Comparison of ENCODE assay signal across 11 cellular contexts in genomic region chrX:38052096-38052495, GRCh38. TPM values are rescaled to one million over a fixed set of nuclear protein-coding genes. Genes with fewer than 3 reads are reported as not detected.
DNase-seq lines count a peak whose midpoint lies in the region; ATAC-seq, FAIRE-seq and TF ChIP-seq lines count a peak whose summit lies in the region.
"Had no signal": no experiment of that assay in that cellular context is flagged by ENCODE, and none has a peak within 500 bp of the region (broad histone marks: within the 10 kb centered on the region; RNA-seq: fewer than 3 reads in every experiment).

No MANE protein-coding gene starts in this region.

- intact Hi-C loops in PC-3 (cut with micrococcal nuclease): no loop called here
- intact Hi-C loops in activated T-helper 2 cell treated with anti-CD3 and anti-CD28 coated beads, Interferon-gamma antibody, Interleukin-2, Interleukin-4, amounts not matched to agents 10 μg/mL and 5 μg/mL and 100 μg/mL, durations not matched to agents 14 hours and 24 hours and 36 hours (cut with micrococcal nuclease): loop anchor here (5.0 kb wide), 1 partner anchor 75 kb away; no protein-coding TSS in a partner anchor

- POLR2A ChIA-PET in A549 (lab: Yijun Ruan, JAX) (no interaction called here), PC-3 (lab: Charles Lee; ENCODE audit: unreplicated experiment) (no interaction called here)

- H3K27me3 Mint-ChIP-seq in GM23338 (ENCODE audit: insufficient read depth, low read depth, poor library complexity): peaks cover 3% of the 10 kb centered on the region
- H3K27me3 Mint-ChIP-seq in activated T-helper 2 cell treated with anti-CD3 and anti-CD28 coated beads, Interferon-gamma antibody, Interleukin-2, Interleukin-4, amounts not matched to agents 10 μg/mL and 5 μg/mL and 100 μg/mL, durations not matched to agents 14 hours and 24 hours and 36 hours (ENCODE audit: low read depth): no peaks in the 10 kb centered on the region

- no peak overlapping the region for H3K4me2 ChIP-seq in A549
- H3K4me2 ChIP-seq in PC-3 (ENCODE audit: low read length): peak overlapping the region; percentile 50; the same call in 1 of the 2 replicates
- H3K4me2 ChIP-seq in fibroblast of lung (ENCODE audit: extremely low read depth, insufficient read depth, low read length): no peak overlapping the region
- H3K4me2 ChIP-seq in GM23338: no peak overlapping the region

- no peaks in the 10 kb centered on the region for H3K36me3 ChIP-seq in PC-3 (ENCODE audit: low read depth, low read length)
- H3K36me3 ChIP-seq in fibroblast of lung (ENCODE audit: control insufficient read depth, insufficient read depth, low read length): no peaks in the 10 kb centered on the region
- H3K36me3 ChIP-seq in GM23338 (ENCODE audit: insufficient read depth): no peaks in the 10 kb centered on the region
- H3K36me3 ChIP-seq: right lobe of liver had no signal

- H3K27ac ChIP-seq in A549 (no peak overlapping the region), PC-3 (ENCODE audit: low read length) (peak overlapping the region; percentile 54), fibroblast of lung (ENCODE audit: insufficient read depth, low read length) (no peak overlapping the region), GM23338 (ENCODE audit: low read depth) (no peak overlapping the region)
- H3K27ac ChIP-seq: right lobe of liver had no signal

- H3K9me2 ChIP-seq in PC-3 (replicated peaks; ENCODE audit: low read length) (no peaks in the 10 kb centered on the region), GM23338 (ENCODE audit: insufficient read depth) (no peaks in the 10 kb centered on the region)

- H3K4me3 ChIP-seq in A549: no peak overlapping the region
- H3K4me3 ChIP-seq in PC-3 (ENCODE audit: low read length): no peak overlapping the region
- H3K4me3 ChIP-seq in fibroblast of lung (replicated peaks in 1 of 4; ENCODE audit: control extremely low read depth in 1 of 4, insufficient read depth in 1 of 4, low read depth in 3 of 4, low read length in 4 of 4): no peak overlapping the region
- H3K4me3 ChIP-seq in GM23338: no peak overlapping the region
- H3K4me3 ChIP-seq: right lobe of liver had no signal

- ATAC-seq in A549 (no peak), PC-3 (peak; percentile 91), GM23338 (no peak)
- ATAC-seq: right lobe of liver had no signal

- H3F3A ChIP-seq in PC-3 (ENCODE audit: low read length, unreplicated experiment) (no peaks in the 10 kb centered on the region), GM23338 (replicated peaks; ENCODE audit: low read depth) (no peaks in the 10 kb centered on the region)

- no peak overlapping the region for H3K9ac ChIP-seq in PC-3 (ENCODE audit: low read length)
- H3K9ac ChIP-seq in fibroblast of lung (ENCODE audit: insufficient read depth, low read length): no peak overlapping the region

- no peak for TF ChIP-seq RAD21 in A549 (conservative IDR thresholded peaks at IDR 0.05 in 1 of 2, IDR thresholded peaks at IDR 0.05 in 1 of 2)

- H3K9me3 Mint-ChIP-seq in GM23338: no peaks in the 10 kb centered on the region
- H3K9me3 Mint-ChIP-seq in activated T-helper 2 cell treated with anti-CD3 and anti-CD28 coated beads, Interferon-gamma antibody, Interleukin-2, Interleukin-4, amounts not matched to agents 10 μg/mL and 5 μg/mL and 100 μg/mL, durations not matched to agents 14 hours and 24 hours and 36 hours: no peaks in the 10 kb centered on the region
- H3K9me3 Mint-ChIP-seq: activated naive CD8-positive, alpha-beta T cell treated with anti-CD3 and anti-CD28 coated beads, Interleukin-2, amount 10 ng/mL, durations not matched to agents 7 days and 5 days; memory B cell had no signal

- no peak for TF ChIP-seq POLR2A in A549 (IDR thresholded peaks at IDR 0.05; ENCODE audit: low read length)

- no peak overlapping the region for H3K4me3 Mint-ChIP-seq in GM23338
- no peak overlapping the region for H3K4me3 Mint-ChIP-seq in activated T-helper 2 cell treated with anti-CD3 and anti-CD28 coated beads, Interferon-gamma antibody, Interleukin-2, Interleukin-4, amounts not matched to agents 10 μg/mL and 5 μg/mL and 100 μg/mL, durations not matched to agents 14 hours and 24 hours and 36 hours (ENCODE audit: low read depth)
- H3K4me3 Mint-ChIP-seq: activated naive CD8-positive, alpha-beta T cell treated with anti-CD3 and anti-CD28 coated beads, Interleukin-2, amount 10 ng/mL, durations not matched to agents 7 days and 5 days; memory B cell had no signal

- H3K36me3 Mint-ChIP-seq in GM23338 (ENCODE audit: low read depth): no peaks in the 10 kb centered on the region
- no peaks in the 10 kb centered on the region for H3K36me3 Mint-ChIP-seq in activated T-helper 2 cell treated with anti-CD3 and anti-CD28 coated beads, Interferon-gamma antibody, Interleukin-2, Interleukin-4, amounts not matched to agents 10 μg/mL and 5 μg/mL and 100 μg/mL, durations not matched to agents 14 hours and 24 hours and 36 hours (ENCODE audit: low read depth)
- H3K36me3 Mint-ChIP-seq: activated naive CD8-positive, alpha-beta T cell treated with anti-CD3 and anti-CD28 coated beads, Interleukin-2, amount 10 ng/mL, durations not matched to agents 7 days and 5 days; memory B cell had no signal

- FAIRE-seq in A549 (lab: Jason Lieb, UNC): no peak
- FAIRE-seq in frontal cortex (lab: Jason Lieb, UNC): no peak

- H3K4me1 ChIP-seq in A549: no peaks in the 10 kb centered on the region
- peaks cover 32% of the 10 kb centered on the region for H3K4me1 ChIP-seq in PC-3 (ENCODE audit: insufficient read depth, low read length)
- H3K4me1 ChIP-seq in fibroblast of lung (ENCODE audit: control insufficient read depth, extremely low read depth, insufficient read depth, low read length): no peaks in the 10 kb centered on the region
- no peaks in the 10 kb centered on the region for H3K4me1 ChIP-seq in GM23338 (ENCODE audit: insufficient read depth)
- H3K4me1 ChIP-seq: right lobe of liver had no signal

- no peaks in the 10 kb centered on the region for H3K9me3 ChIP-seq in A549
- H3K9me3 ChIP-seq in PC-3 (ENCODE audit: low read length): no peaks in the 10 kb centered on the region
- H3K9me3 ChIP-seq in fibroblast of lung (ENCODE audit: control insufficient read depth, insufficient read depth, low read depth, low read length): no peaks in the 10 kb centered on the region
- H3K9me3 ChIP-seq: right lobe of liver had no signal

- no peaks in the 10 kb centered on the region for H3K4me1 Mint-ChIP-seq in GM23338
- peaks cover 3% of the 10 kb centered on the region for H3K4me1 Mint-ChIP-seq in activated T-helper 2 cell treated with anti-CD3 and anti-CD28 coated beads, Interferon-gamma antibody, Interleukin-2, Interleukin-4, amounts not matched to agents 10 μg/mL and 5 μg/mL and 100 μg/mL, durations not matched to agents 14 hours and 24 hours and 36 hours (ENCODE audit: low read depth)
- H3K4me1 Mint-ChIP-seq: activated naive CD8-positive, alpha-beta T cell treated with anti-CD3 and anti-CD28 coated beads, Interleukin-2, amount 10 ng/mL, durations not matched to agents 7 days and 5 days; memory B cell had no signal

- H3K27me3 ChIP-seq in PC-3 (ENCODE audit: low read length) (no peaks in the 10 kb centered on the region), fibroblast of lung (ENCODE audit: control insufficient read depth, insufficient read depth, low read length) (no peaks in the 10 kb centered on the region), GM23338 (ENCODE audit: insufficient read depth) (no peaks in the 10 kb centered on the region)
- H3K27me3 ChIP-seq: right lobe of liver had no signal

- peak in 1 of 2 experiments; percentile 7 for DNase-seq in A549 (ENCODE audit: low read depth in 1 of 2, low spot score in 1 of 2)
- peak; percentile 8 for DNase-seq in GM03348 (ENCODE audit: low spot score)
- DNase-seq in PC-3: peak; percentile 84
- peak; percentile 90 to 97 for DNase-seq in fibroblast of lung (ENCODE audit: low read depth in 2 of 2)
- no peak for DNase-seq in frontal cortex (ENCODE audit: low spot score in 2 of 2)
- DNase-seq in GM23338 (ENCODE audit: low spot score): no peak
- no peak for DNase-seq in activated T-helper 2 cell treated with anti-CD3 and anti-CD28 coated beads, Interferon-gamma antibody, Interleukin-2, Interleukin-4, amounts not matched to agents 10 μg/mL and 5 μg/mL and 100 μg/mL, durations not matched to agents 14 hours and 24 hours and 36 hours (ENCODE audit: low spot score)
- DNase-seq in activated CD4-positive, alpha-beta T cell treated with anti-CD3 and anti-CD28 coated beads for 1 hour: no peak
- DNase-seq: activated naive CD8-positive, alpha-beta T cell treated with anti-CD3 and anti-CD28 coated beads, Interleukin-2, amount 10 ng/mL, durations not matched to agents 7 days and 5 days; right lobe of liver had no signal

- H3K79me2 ChIP-seq in PC-3 (ENCODE audit: low read length): no peaks in the 10 kb centered on the region
- H3K79me2 ChIP-seq in fibroblast of lung (ENCODE audit: control insufficient read depth, insufficient read depth, low read length): no peaks in the 10 kb centered on the region
- no peaks in the 10 kb centered on the region for H3K79me2 ChIP-seq in GM23338 (replicated peaks; ENCODE audit: insufficient read depth)

- BruUV-seq in PC-3 (replicated peaks; lab: Mats Ljungman, UMichigan): no TSS peak

- H2AFZ ChIP-seq in PC-3 (ENCODE audit: low read length): no peak overlapping the region
- H2AFZ ChIP-seq in fibroblast of lung (ENCODE audit: low read length): no peak overlapping the region
- H2AFZ ChIP-seq in GM23338: no peak overlapping the region

- H3K27ac Mint-ChIP-seq in GM23338: no peak overlapping the region
- no peak overlapping the region for H3K27ac Mint-ChIP-seq in activated T-helper 2 cell treated with anti-CD3 and anti-CD28 coated beads, Interferon-gamma antibody, Interleukin-2, Interleukin-4, amounts not matched to agents 10 μg/mL and 5 μg/mL and 100 μg/mL, durations not matched to agents 14 hours and 24 hours and 36 hours
- H3K27ac Mint-ChIP-seq: activated naive CD8-positive, alpha-beta T cell treated with anti-CD3 and anti-CD28 coated beads, Interleukin-2, amount 10 ng/mL, durations not matched to agents 7 days and 5 days; memory B cell had no signal

- H4K20me1 ChIP-seq in PC-3 (ENCODE audit: low read length): no peaks in the 10 kb centered on the region
- no peaks in the 10 kb centered on the region for H4K20me1 ChIP-seq in fibroblast of lung (ENCODE audit: control insufficient read depth, extremely low read depth, insufficient read depth, low read length)
- no peaks in the 10 kb centered on the region for H4K20me1 ChIP-seq in GM23338 (replicated peaks; ENCODE audit: insufficient read depth)

- no peak for TF ChIP-seq CTCF in A549 (IDR thresholded peaks at IDR 0.05)
- TF ChIP-seq CTCF in PC-3 (conservative IDR thresholded peaks at IDR 0.05; ENCODE audit: low read depth, low read length): no peak
- no peak for TF ChIP-seq CTCF in fibroblast of lung (conservative IDR thresholded peaks at IDR 0.05 in 1 of 2, IDR thresholded peaks at IDR 0.05 in 1 of 2; ENCODE audit: low read depth in 1 of 2, low read length in 2 of 2)
- TF ChIP-seq CTCF in GM23338 (conservative IDR thresholded peaks at IDR 0.05; ENCODE audit: low read depth in 2 of 2): no peak

- 42% methylated on average over 1 of the region's 1 CpG for WGBS in A549 (ENCODE audit: missing lambda C conversion rate)

- CTCF ChIA-PET in A549 (lab: Yijun Ruan, JAX): no interaction called here
- CTCF ChIA-PET in PC-3 (lab: Charles Lee): no interaction called here

- TF ChIP-seq EP300 in A549 (IDR thresholded peaks at IDR 0.05): no peak

RNA-seq across cellular contexts. Expression of gene SYTL5, which starts 45.7 kb away (rescaled TPM):
- 0.79 and 1.0 TPM in 2 replicates for polyA plus RNA-seq in A549 (2011; rRNA removed)
- 0.05 TPM in 2 replicates for polyA plus RNA-seq in A549 (2012; cell fraction: cytosol; rRNA removed)
- polyA plus RNA-seq in A549 (2012; cell fraction: nucleus; rRNA removed): 0.05 and 0.06 TPM in 2 replicates
- polyA plus RNA-seq in A549 (2017; fragmentation: RNase III; extraction: RNeasy Plus Mini Kit Qiagen cat#74134 plus additional on column Dnase treatment): 0.71 to 1.1 TPM (median 0.88 TPM) in 3 replicates
- 0.37 and 0.44 TPM in 2 replicates for polyA minus RNA-seq in A549 (2011; rRNA and poly(A)+ RNA removed)
- total RNA-seq in PC-3 (2014; rRNA removed): 0.04 and 0.17 TPM in 2 replicates
- under 0.01 and 1.5 TPM in 2 replicates for total RNA-seq in fibroblast of lung
- 0.27 and 0.54 TPM in 2 replicates for polyA plus RNA-seq in fibroblast of lung
- 0.24 and 0.44 TPM in 2 replicates for polyA plus RNA-seq in fibroblast of lung (2012)
- polyA minus RNA-seq in fibroblast of lung (ENCODE audit: low replicate concordance): not detected in 2 replicates
- 4.9 TPM for total RNA-seq in frontal cortex
- total RNA-seq in GM23338 (2014; rRNA removed; shearing (Covaris generic)): 0.35 and 0.70 TPM in 2 replicates
- polyA plus RNA-seq in GM23338 (2016; fragmentation: Nextera tagmentation; extraction: Ambion mirVana): 0.23 and 0.24 TPM in 2 replicates
- total RNA-seq in activated T-helper 2 cell treated with anti-CD3 and anti-CD28 coated beads, Interferon-gamma antibody, Interleukin-2, Interleukin-4, amounts not matched to agents 10 μg/mL and 5 μg/mL and 100 μg/mL, durations not matched to agents 14 hours and 24 hours and 36 hours: not detected in 2 replicates
- total RNA-seq: activated naive CD8-positive, alpha-beta T cell treated with anti-CD3 and anti-CD28 coated beads, Interleukin-2, amount 10 ng/mL, durations not matched to agents 7 days and 5 days had no signal

Comparison
In these comparisons a context has a peak if more than half of its experiments do, and no peak if none do; other contexts are left out.
1. DNase-seq: peak in GM03348 (single experiment), PC-3 (single experiment) and fibroblast of lung (2 of 2); none in frontal cortex (0 of 2), GM23338 (single experiment), activated T-helper 2 cell treated with anti-CD3 and anti-CD28 coated beads, Interferon-gamma antibody, Interleukin-2, Interleukin-4, amounts not matched to agents 10 μg/mL and 5 μg/mL and 100 μg/mL, durations not matched to agents 14 hours and 24 hours and 36 hours (single experiment) and activated CD4-positive, alpha-beta T cell treated with anti-CD3 and anti-CD28 coated beads for 1 hour (single experiment).